9 cellular contexts compared by ENCODE assay signal in the genomic region with DNA sequence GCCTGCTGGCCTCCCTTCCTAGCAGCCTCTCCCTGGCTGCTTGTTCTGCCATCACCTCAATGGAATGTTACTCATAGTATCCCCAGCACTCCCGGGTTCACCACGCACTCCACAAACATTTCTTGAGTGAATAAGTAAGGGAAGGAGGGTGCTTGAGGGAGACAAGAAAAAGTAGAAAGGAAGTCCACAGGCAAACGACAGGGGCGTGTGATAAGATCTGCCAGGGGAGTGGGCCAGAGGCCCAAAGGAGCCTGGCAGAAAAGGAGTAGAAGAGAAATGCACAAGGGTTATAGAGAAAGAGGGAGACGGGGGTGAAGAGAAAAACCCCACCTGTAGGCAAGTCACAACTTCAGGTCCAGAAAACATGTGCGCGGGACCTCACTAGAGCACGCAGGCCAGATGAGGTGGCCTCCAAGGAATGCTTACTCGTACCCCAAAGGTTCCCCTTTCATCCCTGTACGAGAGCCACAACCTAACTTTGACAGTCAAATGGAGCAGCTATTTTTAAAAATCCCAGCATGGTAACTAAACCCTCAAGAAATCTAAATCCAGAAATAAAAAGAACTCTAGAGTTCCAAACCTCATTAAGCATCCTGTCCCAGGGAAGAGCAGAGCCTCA. TPM values are rescaled to one million over a fixed set of nuclear protein-coding genes. Genes with fewer than 3 reads are reported as not detected.
DNase-seq lines count a peak whose midpoint lies in the region; ATAC-seq and TF ChIP-seq lines count a peak whose summit lies in the region.
"Had no signal": no experiment of that assay in that cellular context is flagged by ENCODE, and none has a peak within 500 bp of the region (broad histone marks: within the 10 kb centered on the region; RNA-seq: fewer than 3 reads in every experiment).

No MANE protein-coding gene starts in this region.

- H3K4me1 Mint-ChIP-seq in endothelial cell (ENCODE audit: unreplicated experiment): peaks cover 34% of the 10 kb centered on the region

- H3K27me3 ChIP-seq in H7 (ENCODE audit: control insufficient read depth, insufficient read depth, low read length) (no peaks in the 10 kb centered on the region), right cardiac atrium (ENCODE audit: control insufficient read depth, insufficient read depth) (no peaks in the 10 kb centered on the region), stomach (no peaks in the 10 kb centered on the region)

- no peak overlapping the region for H3K4me3 Mint-ChIP-seq in endothelial cell (ENCODE audit: unreplicated experiment)

- DNase-seq in H7: peak; percentile 33
- DNase-seq in astrocyte of the hippocampus (ENCODE audit: low read depth, low spot score): peak; percentile 94
- no peak for DNase-seq in right cardiac atrium
- DNase-seq in stomach: peak; percentile 56
- no peak for DNase-seq in endothelial cell (ENCODE audit: low spot score)
- DNase-seq in activated gamma-delta T cell (lab: John Stamatoyannopoulos, UW): no peak
- DNase-seq: KBM-7 had no signal

- ATAC-seq in right cardiac atrium (peak; percentile 38 to 40), GM19452 (IDR thresholded peaks at IDR 0.05; ENCODE audit: unreplicated experiment) (no peak), HG03521 (IDR thresholded peaks at IDR 0.05; ENCODE audit: unreplicated experiment) (no peak)

- H3K27ac ChIP-seq in right cardiac atrium (ENCODE audit: low read length) (peak overlapping the region; percentile 48), stomach (peak overlapping the region; percentile 76 to 95 (median 90))

- no peak for TF ChIP-seq EP300 in stomach (IDR thresholded peaks at IDR 0.05)

- H3K27me3 Mint-ChIP-seq in endothelial cell (ENCODE audit: unreplicated experiment): peaks cover 3% of the 10 kb centered on the region

- no peaks in the 10 kb centered on the region for H3K9me3 ChIP-seq in right cardiac atrium (ENCODE audit: control insufficient read depth, low read length)
- no peaks in the 10 kb centered on the region for H3K9me3 ChIP-seq in stomach

- H3K4me3 ChIP-seq in H7 (ENCODE audit: insufficient read depth, low read depth, low read length): no peak overlapping the region
- no peak overlapping the region for H3K4me3 ChIP-seq in right cardiac atrium (ENCODE audit: low read length)
- H3K4me3 ChIP-seq in stomach: peak overlapping the region in 1 of 4 donors; percentile 6

- intact Hi-C loops in right cardiac atrium (cut with DNase I): loop anchor here in 1 of 4 donors (5.0 kb wide), 1 partner anchor 723 kb away; no protein-coding TSS in a partner anchor
- intact Hi-C loops in stomach (cut with DNase I; ENCODE audit: low total_unique reads): no loop called here

- H3K4me1 ChIP-seq in right cardiac atrium (ENCODE audit: control insufficient read depth, insufficient read depth, low read length) (peaks cover 30% of the 10 kb centered on the region), stomach (peaks cover 89 to 100% (median 98%) of the 10 kb centered on the region in 4 donors)

- H3K27ac Mint-ChIP-seq in endothelial cell (ENCODE audit: unreplicated experiment): no peak overlapping the region

- no peak for TF ChIP-seq POLR2A in stomach (IDR thresholded peaks at IDR 0.05)

- 54% methylated on average over 10 of the region's 10 CpGs for WGBS in right cardiac atrium
- WGBS in stomach, 5 donors: 40 to 59% (median 51%) methylated on average over 10 of the region's 10 CpGs

- no peak for TF ChIP-seq CTCF in stomach (IDR thresholded peaks at IDR 0.05)
- no peak for TF ChIP-seq CTCF in endothelial cell (IDR thresholded peaks at IDR 0.05; ENCODE audit: unreplicated experiment)

- no peaks in the 10 kb centered on the region for H3K36me3 Mint-ChIP-seq in endothelial cell (ENCODE audit: low read depth, unreplicated experiment)

- H3K36me3 ChIP-seq in H7 (replicated peaks; ENCODE audit: control insufficient read depth, insufficient read depth, low read length) (no peaks in the 10 kb centered on the region; the same call in 1 of the 2 replicates), stomach (peaks cover 0 to 4% (median 3%) of the 10 kb centered on the region in 4 donors)

- no peaks in the 10 kb centered on the region for H3K9me3 Mint-ChIP-seq in endothelial cell (ENCODE audit: unreplicated experiment)

RNA-seq across cellular contexts. Expression of gene ZDHHC7, which starts 6.6 kb away (rescaled TPM):
- 56.9 and 60.7 TPM in 2 replicates for total RNA-seq in H7 (2014; rRNA removed; shearing (Covaris generic))
- total RNA-seq in right cardiac atrium (10 to 100 TPM; 33.1 to 39.2 (median 36.8) TPM), stomach (100 to 1,000 TPM in 2 of 5 donors, 10 to 100 TPM in 3; 54.3 to 358 (median 58.1) TPM), endothelial cell (ENCODE audit: unreplicated experiment) (46.5 TPM)
- polyA plus RNA-seq in right cardiac atrium (19.4 TPM), stomach (10 to 100 TPM; 15.0 to 23.0 (median 15.4) TPM)

RNA-seq across cellular contexts. Expression of gene KIAA0513, which starts 22.9 kb away (rescaled TPM):
- 5.1 and 11.7 TPM in 2 replicates for total RNA-seq in H7 (2014; rRNA removed; shearing (Covaris generic))
- 10 to 100 TPM; 10.9 to 13.5 (median 12.6) TPM for total RNA-seq in right cardiac atrium
- polyA plus RNA-seq in right cardiac atrium: 6.7 TPM
- total RNA-seq in stomach: 10 to 100 TPM; 13.3 to 40.6 (median 17.6) TPM
- 10 to 100 TPM in 1 of 3 donors, 1 to 10 TPM in 2; 3.6 to 10.2 (median 8.4) TPM for polyA plus RNA-seq in stomach
- 5.5 TPM for total RNA-seq in endothelial cell (ENCODE audit: unreplicated experiment)

Comparison
In these comparisons a context has a peak if more than half of its experiments do, and no peak if none do; other contexts are left out.
1. DNase-seq: peak in H7 (single experiment), astrocyte of the hippocampus (single experiment) and stomach (single experiment); none in right cardiac atrium (0 of 3), endothelial cell (single experiment) and activated gamma-delta T cell (single experiment).
2. ATAC-seq: peak in right cardiac atrium (2 of 2); none in GM19452 (single experiment) and HG03521 (single experiment).